ENCODE assay signal across 19 cellular contexts in genomic region chr9:134496413-134497282, GRCh38.
A peak's percentile ranks its signal among the peaks of the same experiment; 100 is the strongest.
DNase-seq lines count a peak whose midpoint lies in the region; ATAC-seq, FAIRE-seq and TF ChIP-seq lines count a peak whose summit lies in the region.
"Had no signal": no experiment of that assay in that cellular context is flagged by ENCODE, and none has a peak within 500 bp of the region (broad histone marks: within the 10 kb centered on the region; RNA-seq: fewer than 3 reads in every experiment).

No MANE protein-coding gene starts in this region.

- BruUV-seq in HepG2 (replicated peaks; lab: Mats Ljungman, UMichigan): no TSS peak

- peaks cover 21% of the 10 kb centered on the region for H3K4me1 Mint-ChIP-seq in astrocyte (ENCODE audit: low read depth, unreplicated experiment)

- in situ Hi-C loops in HepG2 (cut with HindIII; ENCODE audit: extremely low pct_ligation_motif_present, low pct_unique_long_range_greater_than_20kb): no loop called here

- 20% methylated on average over 15 of the region's 29 CpGs for WGBS in HepG2 (ENCODE audit: low lambda C conversion rate)

- peaks cover 7% of the 10 kb centered on the region for H3K27me3 ChIP-seq in astrocyte (ENCODE audit: insufficient read depth, low read length)
- H3K27me3 ChIP-seq in HepG2 (ENCODE audit: control insufficient read depth in 1 of 2, insufficient read depth in 2 of 2, low read length in 2 of 2): peaks cover 10 to 60% of the 10 kb centered on the region in 2 experiments; a peak in 4 of 5 replicates
- H3K27me3 ChIP-seq: SJCRH30 had no signal

- H4K20me1 ChIP-seq in astrocyte (ENCODE audit: insufficient read depth, low read length) (no peaks in the 10 kb centered on the region), HepG2 (ENCODE audit: insufficient read depth, low read length) (no peaks in the 10 kb centered on the region; the same call in 1 of the 2 replicates)

- TF ChIP-seq EP300 in HepG2 (IDR thresholded peaks at IDR 0.05; ENCODE audit: low read depth in 2 of 2, low read length in 2 of 2): no peak
- no peak for TF ChIP-seq EP300 in HepG2 (CRISPR knock-in tag; IDR thresholded peaks at IDR 0.05; ENCODE audit: borderline replicate concordance)

- H3K79me2 ChIP-seq in astrocyte (ENCODE audit: insufficient read depth, low read length) (no peaks in the 10 kb centered on the region), HepG2 (ENCODE audit: insufficient read depth, low read length) (no peaks in the 10 kb centered on the region)
- H3K79me2 ChIP-seq: parathyroid adenoma had no signal

- no peak for ATAC-seq in HepG2
- no peak for ATAC-seq in GM19023 (IDR thresholded peaks at IDR 0.05; ENCODE audit: unreplicated experiment)
- no peak for ATAC-seq in HG03139 (IDR thresholded peaks at IDR 0.05; ENCODE audit: unreplicated experiment)
- ATAC-seq: activated naive CD4-positive, alpha-beta T cell treated with anti-CD3 and anti-CD28 coated beads, Interleukin-2, amount 50 U/mL, for 72 hours; WTC11 had no signal

- TF ChIP-seq POLR2A in H54 (IDR thresholded peaks at IDR 0.05; ENCODE audit: low read depth, low read length) (no peak), HepG2 (IDR thresholded peaks at IDR 0.05; ENCODE audit: insufficient read depth in 1 of 2, low read depth in 2 of 2, low read length in 2 of 2) (no peak)

- no peaks in the 10 kb centered on the region for H3K36me3 Mint-ChIP-seq in astrocyte (ENCODE audit: low read depth, unreplicated experiment)
- H3K36me3 Mint-ChIP-seq: activated naive CD4-positive, alpha-beta T cell treated with anti-CD3 and anti-CD28 coated beads, Interleukin-2, amount 50 U/mL, for 72 hours; WTC11 had no signal

- TF ChIP-seq RAD21 in HepG2 (CRISPR knock-in tag; IDR thresholded peaks at IDR 0.05): no peak

- H2AFZ ChIP-seq in astrocyte (ENCODE audit: low read depth, low read length) (peak overlapping the region; percentile 61), HepG2 (ENCODE audit: low read length) (no peak overlapping the region)
- H2AFZ ChIP-seq: parathyroid adenoma had no signal

- intact Hi-C loops in HepG2 (cut with micrococcal nuclease; ENCODE audit: unreplicated experiment): no loop called here

- H3K27ac ChIP-seq in astrocyte (ENCODE audit: low read depth, low read length) (peak overlapping the region; percentile 68), HepG2 (ENCODE audit: extremely low read length, insufficient read depth, low read length) (no peak overlapping the region)
- H3K27ac ChIP-seq: parathyroid adenoma, SJCRH30 had no signal

- no peak overlapping the region for H3K27ac Mint-ChIP-seq in astrocyte (ENCODE audit: unreplicated experiment)
- H3K27ac Mint-ChIP-seq: activated naive CD4-positive, alpha-beta T cell treated with anti-CD3 and anti-CD28 coated beads, Interleukin-2, amount 50 U/mL, for 72 hours; B cell; dendritic cell treated with granulocyte-macrophage colony-stimulating factor and Interleukin-4, amounts not matched to agents 40 ng/mL and 50 ng/mL, for 4 days; WTC11 had no signal

- no peaks in the 10 kb centered on the region for H3K9me3 Mint-ChIP-seq in astrocyte (ENCODE audit: unreplicated experiment)
- H3K9me3 Mint-ChIP-seq: activated naive CD4-positive, alpha-beta T cell treated with anti-CD3 and anti-CD28 coated beads, Interleukin-2, amount 50 U/mL, for 72 hours; dendritic cell treated with granulocyte-macrophage colony-stimulating factor and Interleukin-4, amounts not matched to agents 40 ng/mL and 50 ng/mL, for 4 days; WTC11 had no signal

- POLR2A ChIA-PET in HepG2 (lab: Yijun Ruan, JAX): no interaction called here

- H3K4me2 ChIP-seq in astrocyte (ENCODE audit: low read length): peak overlapping the region; percentile 63
- no peak overlapping the region for H3K4me2 ChIP-seq in HepG2 (ENCODE audit: low read depth, low read length)

- peaks cover 3% of the 10 kb centered on the region for H3K27me3 Mint-ChIP-seq in astrocyte (ENCODE audit: low read depth, unreplicated experiment)

- no peak overlapping the region for H3K4me3 Mint-ChIP-seq in astrocyte (ENCODE audit: unreplicated experiment)
- H3K4me3 Mint-ChIP-seq: B cell; dendritic cell treated with granulocyte-macrophage colony-stimulating factor and Interleukin-4, amounts not matched to agents 40 ng/mL and 50 ng/mL, for 4 days; WTC11 had no signal

- peak overlapping the region; percentile 47 for H3K9ac ChIP-seq in astrocyte (ENCODE audit: low read length)
- H3K9ac ChIP-seq in HepG2 (ENCODE audit: insufficient read depth, low read depth, low read length): no peak overlapping the region
- H3K9ac ChIP-seq: parathyroid adenoma had no signal

- FAIRE-seq in H54 (lab: Jason Lieb, UNC) (peak; percentile 82), astrocyte (lab: Jason Lieb, UNC) (peak; percentile 68), HepG2 (lab: Jason Lieb, UNC) (no peak)

- CTCF ChIA-PET in HepG2 (lab: Yijun Ruan, JAX; ENCODE audit: low intra/inter-chr PET ratio, low total read pairs): no interaction called here

- H3K4me1 ChIP-seq in astrocyte (ENCODE audit: insufficient read depth, low read length): peaks cover 21% of the 10 kb centered on the region
- H3K4me1 ChIP-seq in HepG2 (ENCODE audit: insufficient read depth, low read length): no peaks in the 10 kb centered on the region
- H3K4me1 ChIP-seq: parathyroid adenoma had no signal

- peak; percentile 61 for DNase-seq in A172 (ENCODE audit: low spot score)
- DNase-seq in H54 (ENCODE audit: insufficient read length, low spot score): peak; percentile 95
- DNase-seq in astrocyte (ENCODE audit: low read depth): peak; percentile 71
- DNase-seq in HepG2 (ENCODE audit: low spot score): no peak
- DNase-seq in stimulated activated CD4-positive, alpha-beta T cell treated with anti-CD3 and anti-CD28 coated beads, Interleukin-2, amount 100 ng/mL, for 48 hours: no peak
- DNase-seq in NCI-H1092 (lab: John Stamatoyannopoulos, UW): no peak
- DNase-seq: activated CD8-positive, alpha-beta memory T cell treated with anti-CD3 and anti-CD28 coated beads, Interleukin-2, amount 50 U/mL, for 4 hours; esophagus squamous epithelium; KG1; midbrain; NCI-H2081; SJCRH30 had no signal

- no peak for TF ChIP-seq CTCF in astrocyte (IDR thresholded peaks at IDR 0.05; ENCODE audit: insufficient read depth, low read depth, low read length)
- no peak for TF ChIP-seq CTCF in HepG2 (CRISPR knock-in tag; IDR thresholded peaks at IDR 0.05)

- H3K36me3 ChIP-seq in astrocyte (ENCODE audit: insufficient read depth, low read length) (no peaks in the 10 kb centered on the region), HepG2 (replicated peaks in 1 of 2; ENCODE audit: control insufficient read depth in 1 of 2, insufficient read depth in 2 of 2, low read length in 2 of 2) (no peaks in the 10 kb centered on the region)
- H3K36me3 ChIP-seq: esophagus squamous epithelium, SJCRH30 had no signal

- H3K4me3 ChIP-seq in astrocyte (ENCODE audit: insufficient read depth, low read depth, low read length): no peak overlapping the region
- H3K4me3 ChIP-seq in HepG2 (replicated peaks in 1 of 3; ENCODE audit: insufficient read depth in 1 of 3, low read depth in 2 of 3, low read length in 3 of 3): no peak overlapping the region
- H3K4me3 ChIP-seq: esophagus squamous epithelium, SJCRH30 had no signal

- H3K9me3 ChIP-seq in astrocyte (ENCODE audit: insufficient read depth, low read depth, low read length) (no peaks in the 10 kb centered on the region), HepG2 (ENCODE audit: low read length) (no peaks in the 10 kb centered on the region)
- H3K9me3 ChIP-seq: esophagus squamous epithelium, SJCRH30 had no signal

TF ChIP-seq in HepG2, 621 proteins besides CTCF, POLR2A, EP300 and RAD21:
- TF ChIP-seq NCOA1 (CRISPR knock-in tag; IDR thresholded peaks at IDR 0.05): no peak
- TF ChIP-seq ZNF782 (CRISPR knock-in tag; IDR thresholded peaks at IDR 0.05; ENCODE audit: borderline replicate concordance): no peak
- peak; percentile 59; the same call in 1 of the 2 replicates for TF ChIP-seq MNT (IDR thresholded peaks at IDR 0.05)
- TF ChIP-seq ZBTB21 (CRISPR knock-in tag; IDR thresholded peaks at IDR 0.05): no peak
- peak; percentile 33; the same call in 1 of the 2 replicates for TF ChIP-seq CREB1 (IDR thresholded peaks at IDR 0.05)
- no peak for TF ChIP-seq CREB1 (CRISPR knock-in tag; IDR thresholded peaks at IDR 0.05)
- TF ChIP-seq ZNF629 (CRISPR knock-in tag; conservative IDR thresholded peaks at IDR 0.05): no peak

Comparison
In these comparisons a context has a peak if more than half of its experiments do, and no peak if none do; other contexts are left out.
1. DNase-seq: peak in A172 (single experiment), H54 (single experiment) and astrocyte (single experiment); none in HepG2 (single experiment), stimulated activated CD4-positive, alpha-beta T cell treated with anti-CD3 and anti-CD28 coated beads, Interleukin-2, amount 100 ng/mL, for 48 hours (0 of 2) and NCI-H1092 (single experiment).